Comparison of ENCODE assay signal across 13 cellular contexts in genomic region chr6:55040102-55040848, GRCh38.
DNase-seq lines count a peak whose midpoint lies in the region; ATAC-seq and TF ChIP-seq lines count a peak whose summit lies in the region.
"Had no signal": no experiment of that assay in that cellular context is flagged by ENCODE, and none has a peak within 500 bp of the region (broad histone marks: within the 10 kb centered on the region; RNA-seq: fewer than 3 reads in every experiment).

No MANE protein-coding gene starts in this region.

- peaks cover 0 to 1% of the 10 kb centered on the region in 2 donors for H3K27me3 Mint-ChIP-seq in CD8-positive, alpha-beta memory T cell
- H3K27me3 Mint-ChIP-seq: progenitor cell of endocrine pancreas had no signal

- no peak for ATAC-seq in HG03039 (IDR thresholded peaks at IDR 0.05; ENCODE audit: unreplicated experiment)
- ATAC-seq: activated CD4-positive, CD25-positive, alpha-beta regulatory T cell treated with anti-CD3 and anti-CD28 coated beads, Interleukin-2, amount 50 U/mL, for 24 hours had no signal

- no peaks in the 10 kb centered on the region for H3K9me3 ChIP-seq in CD8-positive, alpha-beta memory T cell (ENCODE audit: low read length)

- TF ChIP-seq CTCF in AG10803 (conservative IDR thresholded peaks at IDR 0.05; ENCODE audit: low read length) = no peak

- CTCF ChIA-PET in CD8-positive, alpha-beta memory T cell (lab: Charles Lee) = no interaction called here

- no peaks in the 10 kb centered on the region for H3K4me1 ChIP-seq in CD8-positive, alpha-beta memory T cell (ENCODE audit: insufficient read depth, low read length)

- H3K27ac ChIP-seq in CD8-positive, alpha-beta memory T cell (ENCODE audit: low read depth, low read length) = no peak overlapping the region
- H3K27ac ChIP-seq: C4-2B had no signal

- H3K4me3 ChIP-seq in AG10803 (ENCODE audit: low read length) = peak overlapping the region; percentile 16
- H3K4me3 ChIP-seq in CD8-positive, alpha-beta memory T cell (ENCODE audit: low read length) = no peak overlapping the region

- peaks cover 0 to 22% (median 5%) of the 10 kb centered on the region in 5 donors for H3K9me3 Mint-ChIP-seq in CD8-positive, alpha-beta memory T cell

- no peaks in the 10 kb centered on the region for H3K27me3 ChIP-seq in CD8-positive, alpha-beta memory T cell (ENCODE audit: insufficient read depth, low read length, poor library complexity, severe bottlenecking)

- H3K4me3 Mint-ChIP-seq in CD8-positive, alpha-beta memory T cell = no peak overlapping the region

- no peak overlapping the region for H3K27ac Mint-ChIP-seq in CD8-positive, alpha-beta memory T cell
- H3K27ac Mint-ChIP-seq: progenitor cell of endocrine pancreas had no signal

- H3K36me3 Mint-ChIP-seq in CD8-positive, alpha-beta memory T cell = no peaks in the 10 kb centered on the region

- POLR2A ChIA-PET in CD8-positive, alpha-beta memory T cell (lab: Charles Lee) = no interaction called here

- DNase-seq in AG10803 (ENCODE audit: low read depth) (peak; percentile 96), HT1080 (ENCODE audit: low read depth) (peak; percentile 88), amniotic stem cell (lab: John Stamatoyannopoulos, UW) (peak; percentile 44), kidney tubule cell (ENCODE audit: low spot score) (peak; percentile 41), OCI-M2 (lab: John Stamatoyannopoulos, UW; ENCODE audit: unreplicated experiment) (no peak), NCI-H524 treated with DMSO at 0.1 percent for 48 hours (lab: John Stamatoyannopoulos, UW) (no peak)
- DNase-seq in CD8-positive, alpha-beta memory T cell = no peak
- DNase-seq: stimulated activated naive CD4-positive, alpha-beta T cell treated with Interleukin-2 at 50 U/mL for 16 hours; SW 1271 had no signal

- no peaks in the 10 kb centered on the region for H3K36me3 ChIP-seq in CD8-positive, alpha-beta memory T cell (ENCODE audit: insufficient read depth, low read length)

- no peaks in the 10 kb centered on the region for H3K4me1 Mint-ChIP-seq in CD8-positive, alpha-beta memory T cell

Comparison
In these comparisons a context has a peak if more than half of its experiments do, and no peak if none do; other contexts are left out.
1. DNase-seq: peak in AG10803 (single experiment), HT1080 (single experiment), amniotic stem cell (single experiment) and kidney tubule cell (single experiment); none in CD8-positive, alpha-beta memory T cell (0 of 5), OCI-M2 (single experiment) and NCI-H524 treated with DMSO at 0.1 percent for 48 hours (single experiment).